ENCODE assay signal across 12 cellular contexts in genomic region chr15:40443255-40443654, GRCh38. TPM values are rescaled to one million over a fixed set of nuclear protein-coding genes. Genes with fewer than 3 reads are reported as not detected.
A peak's percentile ranks its signal among the peaks of the same experiment; 100 is the strongest.
DNase-seq lines count a peak whose midpoint lies in the region; ATAC-seq, FAIRE-seq and TF ChIP-seq lines count a peak whose summit lies in the region.
"Had no signal": no experiment of that assay in that cellular context is flagged by ENCODE, and none has a peak within 500 bp of the region (broad histone marks: within the 10 kb centered on the region; RNA-seq: fewer than 3 reads in every experiment).

No MANE protein-coding gene starts in this region.

- H3K9me3 ChIP-seq in BE2C (no peaks in the 10 kb centered on the region), H9 (ENCODE audit: control insufficient read depth, low read depth, low read length) (no peaks in the 10 kb centered on the region), adrenal gland (replicated peaks in 1 of 3) (no peaks in the 10 kb centered on the region)
- H3K9me3 ChIP-seq in naive thymus-derived CD4-positive, alpha-beta T cell (ENCODE audit: control insufficient read depth in 2 of 3, low read length in 3 of 3), result no peaks in the 10 kb centered on the region

- no peak overlapping the region for H3K9ac ChIP-seq in H9 (ENCODE audit: extremely low read depth, insufficient read length, low read length)

- H2BK15ac ChIP-seq in H9 (ENCODE audit: low read depth, low read length), result no peak overlapping the region

- no peak overlapping the region for H4K5ac ChIP-seq in H9 (ENCODE audit: insufficient read length, low read depth, low read length)

- H4K8ac ChIP-seq in H9 (replicated peaks; ENCODE audit: insufficient read length, low read depth, low read length), result no peak overlapping the region

- CTCF ChIA-PET in naive thymus-derived CD4-positive, alpha-beta T cell (lab: Charles Lee), result interaction anchor here (1.3 to 1.8 kb wide), 5 partner anchors 8 to 67 kb away, joined by 4 to 8 read pairs (median 6); no protein-coding TSS in a partner anchor

- DNase-seq in BE2C (no peak), H9 (no peak), adrenal gland (peak; percentile 62 to 80 (median 77)), NCI-H774 (lab: John Stamatoyannopoulos, UW) (no peak), GM12892 (ENCODE audit: insufficient read length) (no peak), NCI-H2081 (lab: John Stamatoyannopoulos, UW) (no peak)
- no peak for DNase-seq in naive thymus-derived CD4-positive, alpha-beta T cell
- DNase-seq: caudate nucleus; islet precursor cell; NCI-H345; stimulated activated CD4-positive, alpha-beta T cell treated with anti-CD3 and anti-CD28 coated beads, Interleukin-15, amount 100 ng/mL, for 24 hours had no signal

- H3K4me1 Mint-ChIP-seq in H9, result peaks cover 58 to 60% of the 10 kb centered on the region in 2 experiments
- H3K4me1 Mint-ChIP-seq in naive thymus-derived CD4-positive, alpha-beta T cell, result peaks cover 35 to 69% (median 60%) of the 10 kb centered on the region in 7 donors

- H2AFZ ChIP-seq in H9 (ENCODE audit: low read length), result no peak overlapping the region

- H3K23ac ChIP-seq in H9 (ENCODE audit: insufficient read length, low read depth, low read length), result no peak overlapping the region

- H4K91ac ChIP-seq in H9 (ENCODE audit: insufficient read length, low read depth, low read length), result no peak overlapping the region

- H3K4ac ChIP-seq in H9 (ENCODE audit: low read depth, low read length), result no peak overlapping the region

- POLR2A ChIA-PET in naive thymus-derived CD4-positive, alpha-beta T cell (lab: Charles Lee), result interaction anchor here (0.9 to 5.3 kb wide), 7 partner anchors 9 to 61 kb away, joined by 3 to 90 read pairs (median 4); partner anchors contain the start of genes CHST14, IVD and KNSTRN

- intact Hi-C loops in adrenal gland (cut with DNase I), result no loop called here
- intact Hi-C loops in naive thymus-derived CD4-positive, alpha-beta T cell (cut with micrococcal nuclease), result loop anchor here in 1 of 2 donors (5.0 kb wide), 1 partner anchor 234 kb away; no protein-coding TSS in a partner anchor

- peaks cover 50% of the 10 kb centered on the region; the same call in 1 of the 2 replicates for H3K79me2 ChIP-seq in H9 (ENCODE audit: insufficient read depth, low read length)

- peak overlapping the region; percentile 90 to 95 for H3K4me3 Mint-ChIP-seq in H9
- H3K4me3 Mint-ChIP-seq in naive thymus-derived CD4-positive, alpha-beta T cell, result peak overlapping the region; percentile 88 to 96 (median 92)

- H3K14ac ChIP-seq in H9 (ENCODE audit: insufficient read depth, low read length), result no peak overlapping the region

- WGBS in H9 (ENCODE audit: extremely low coverage, insufficient read length, low lambda C conversion rate), result no CpG with 5 or more reads among the region's 4 CpGs
- 36 to 53% (median 45%) methylated on average over 4 of the region's 4 CpGs for WGBS in adrenal gland, 4 donors

- no peaks in the 10 kb centered on the region for H4K20me1 ChIP-seq in H9 (ENCODE audit: control insufficient read depth, insufficient read depth, insufficient read length)

- H3K27ac ChIP-seq in H9 (ENCODE audit: insufficient read length, low read depth, low read length) (no peak overlapping the region), adrenal gland (peak overlapping the region; percentile 60 to 89 (median 78))
- H3K27ac ChIP-seq in naive thymus-derived CD4-positive, alpha-beta T cell (ENCODE audit: low read depth, low read length), result peak overlapping the region; percentile 72

- H3K4me3 ChIP-seq in BE2C (ENCODE audit: low read depth, low read length), result peak overlapping the region; percentile 65; the same call in 1 of the 2 replicates
- H3K4me3 ChIP-seq in adrenal gland, result no peak overlapping the region
- no peak overlapping the region for H3K4me3 ChIP-seq in naive thymus-derived CD4-positive, alpha-beta T cell (ENCODE audit: low read length)

- no peaks in the 10 kb centered on the region for H3K36me3 ChIP-seq in BE2C
- H3K36me3 ChIP-seq in adrenal gland (replicated peaks in 1 of 2), result no peaks in the 10 kb centered on the region
- H3K36me3 ChIP-seq in naive thymus-derived CD4-positive, alpha-beta T cell (ENCODE audit: control insufficient read depth in 2 of 3, insufficient read depth in 3 of 3, low read length in 3 of 3), result no peaks in the 10 kb centered on the region

- no peak overlapping the region for H3T11ph ChIP-seq in H9 (ENCODE audit: low read length)

- H3K36me3 Mint-ChIP-seq in H9 (ENCODE audit: insufficient read depth in 1 of 3, low read depth in 3 of 3), result peaks cover 0 to 27% (median 2%) of the 10 kb centered on the region in 3 experiments; a peak in 5 of 7 replicates
- H3K36me3 Mint-ChIP-seq in naive thymus-derived CD4-positive, alpha-beta T cell, result peaks cover 0 to 12% (median 0%) of the 10 kb centered on the region in 5 donors

- no peak overlapping the region for H2AK5ac ChIP-seq in H9 (ENCODE audit: insufficient read length, low read length)

- no peak overlapping the region for H2BK12ac ChIP-seq in H9 (ENCODE audit: insufficient read length, low read depth, low read length)

- no peak overlapping the region for H3K27ac Mint-ChIP-seq in H9
- H3K27ac Mint-ChIP-seq in naive thymus-derived CD4-positive, alpha-beta T cell, result peak overlapping the region in 8 of 9 donors; percentile 58 to 96 (median 82)

- H3K4me1 ChIP-seq in BE2C, result peaks cover 6% of the 10 kb centered on the region
- H3K4me1 ChIP-seq in H9 (ENCODE audit: insufficient read depth, low read length), result peaks cover 25% of the 10 kb centered on the region
- peaks cover 44 to 58% of the 10 kb centered on the region in 2 donors for H3K4me1 ChIP-seq in adrenal gland (replicated peaks in 1 of 2)
- peaks cover 9 to 31% of the 10 kb centered on the region in 2 donors for H3K4me1 ChIP-seq in naive thymus-derived CD4-positive, alpha-beta T cell (ENCODE audit: control insufficient read depth in 2 of 2, insufficient read depth in 2 of 2, low read length in 2 of 2)

- no peaks in the 10 kb centered on the region for H3K27me3 ChIP-seq in BE2C
- no peaks in the 10 kb centered on the region for H3K27me3 ChIP-seq in H9 (ENCODE audit: insufficient read depth, low read length)
- H3K27me3 ChIP-seq in adrenal gland, result no peaks in the 10 kb centered on the region
- no peaks in the 10 kb centered on the region for H3K27me3 ChIP-seq in naive thymus-derived CD4-positive, alpha-beta T cell (ENCODE audit: control insufficient read depth in 2 of 2, insufficient read depth in 2 of 2, low read length in 2 of 2)

- H3K9me3 Mint-ChIP-seq in H9, result no peaks in the 10 kb centered on the region
- H3K9me3 Mint-ChIP-seq in naive thymus-derived CD4-positive, alpha-beta T cell, result no peaks in the 10 kb centered on the region

- FAIRE-seq in GM12892 (lab: Jason Lieb, UNC), result no peak

- TF ChIP-seq POLR2A in adrenal gland (IDR thresholded peaks at IDR 0.05) (peak in 1 of 2 donors; percentile 75), GM12892 (IDR thresholded peaks at IDR 0.05; ENCODE audit: low read depth, low read length) (no peak)

- H3K56ac ChIP-seq in H9 (ENCODE audit: insufficient read length, low read depth, low read length), result no peak overlapping the region

- H3K4me2 ChIP-seq in H9 (ENCODE audit: insufficient read depth, insufficient read length, low read length), result peak overlapping the region; percentile 1

- 0 out of 2 replicates have a peak, but pooled peaks cover under 1% of the 10 kb centered on the region for H3K27me3 Mint-ChIP-seq in H9 (ENCODE audit: low read depth)
- peaks cover 7 to 43% (median 9%) of the 10 kb centered on the region in 5 donors for H3K27me3 Mint-ChIP-seq in naive thymus-derived CD4-positive, alpha-beta T cell

- H2BK20ac ChIP-seq in H9 (ENCODE audit: low read depth, low read length, poor library complexity, severe bottlenecking), result no peak overlapping the region

- no peak overlapping the region for H3K18ac ChIP-seq in H9 (ENCODE audit: insufficient read length, low read depth, low read length)

- H2BK120ac ChIP-seq in H9 (ENCODE audit: low read depth, low read length, poor library complexity, severe bottlenecking), result no peak overlapping the region

- no peak for ATAC-seq in naive thymus-derived CD4-positive, alpha-beta T cell
- ATAC-seq in HG03095 (IDR thresholded peaks at IDR 0.05; ENCODE audit: unreplicated experiment), result no peak

- H3K79me1 ChIP-seq in H9 (ENCODE audit: insufficient read depth, low read depth, low read length, poor library complexity, severe bottlenecking), result peaks cover 8% of the 10 kb centered on the region

- TF ChIP-seq CTCF in BE2C (IDR thresholded peaks at IDR 0.05; ENCODE audit: low read depth, low read length), result no peak
- no peak for TF ChIP-seq CTCF in H9 (conservative IDR thresholded peaks at IDR 0.05)
- no peak for TF ChIP-seq CTCF in adrenal gland (IDR thresholded peaks at IDR 0.05)

- H2BK5ac ChIP-seq in H9 (ENCODE audit: insufficient read length, low read length), result no peak overlapping the region

- peaks cover 21% of the 10 kb centered on the region for H3K23me2 ChIP-seq in H9 (ENCODE audit: insufficient read length, low read depth, low read length, poor library complexity, severe bottlenecking)

RNA-seq across cellular contexts. Expression of gene BAHD1, which starts 2.5 kb away (rescaled TPM):
- polyA plus RNA-seq in BE2C (2012; ENCODE audit: insufficient read depth, insufficient read length, low read depth), result 50.6 TPM
- total RNA-seq in H9 (2021) (52.9 and 54.1 TPM in 2 replicates), adrenal gland (10 to 100 TPM; 26.3 to 58.8 (median 36.3) TPM)
- 10 to 100 TPM; 13.2 to 30.8 (median 23.6) TPM for polyA plus RNA-seq in adrenal gland
- 10 to 100 TPM; 28.4 to 48.8 (median 31.2) TPM for total RNA-seq in naive thymus-derived CD4-positive, alpha-beta T cell
- 1 to 10 TPM; 2.2 to 3.9 TPM for polyA plus RNA-seq in naive thymus-derived CD4-positive, alpha-beta T cell
- 11.7 TPM for polyA plus RNA-seq in GM12892 (2012; ENCODE audit: missing spikeins)

RNA-seq across cellular contexts. Expression of gene CHST14, which starts 27.5 kb away (rescaled TPM):
- 41.6 TPM for polyA plus RNA-seq in BE2C (2012; ENCODE audit: insufficient read depth, insufficient read length, low read depth)
- 24.4 and 25.7 TPM in 2 replicates for total RNA-seq in H9 (2021)
- 10 to 100 TPM in 5 of 8 donors, 1 to 10 TPM in 3; 7.9 to 20.6 (median 14.2) TPM for total RNA-seq in adrenal gland
- polyA plus RNA-seq in adrenal gland, result 10 to 100 TPM in 1 of 3 donors, 1 to 10 TPM in 2; 5.0 to 11.0 (median 6.7) TPM
- total RNA-seq in naive thymus-derived CD4-positive, alpha-beta T cell, result 10 to 100 TPM in 3 of 5 experiments, 1 to 10 TPM in 2; 7.3 to 12.5 (median 10.8) TPM
- polyA plus RNA-seq in naive thymus-derived CD4-positive, alpha-beta T cell, result 1 to 10 TPM in 1 of 2 donors, under 1 TPM in 1; 0.83 to 1.4 TPM
- 6.0 TPM for polyA plus RNA-seq in GM12892 (2012; ENCODE audit: missing spikeins)

RNA-seq across cellular contexts. Expression of gene IVD, which starts 37.7 kb away (rescaled TPM):
- polyA plus RNA-seq in BE2C (2012; ENCODE audit: insufficient read depth, insufficient read length, low read depth), result 71.8 TPM
- total RNA-seq in H9 (2021) (86.7 and 93.1 TPM in 2 replicates), adrenal gland (100 to 1,000 TPM; 120 to 252 (median 169) TPM)
- polyA plus RNA-seq in adrenal gland, result 10 to 100 TPM; 61.0 to 92.4 (median 62.6) TPM
- 10 to 100 TPM; 47.2 to 81.8 (median 64.7) TPM for total RNA-seq in naive thymus-derived CD4-positive, alpha-beta T cell
- 10 to 100 TPM; 27.1 to 42.4 TPM for polyA plus RNA-seq in naive thymus-derived CD4-positive, alpha-beta T cell
- 29.4 TPM for polyA plus RNA-seq in GM12892 (2012; ENCODE audit: missing spikeins)

Comparison
In these comparisons a context has a peak if more than half of its experiments do, and no peak if none do; other contexts are left out.
1. DNase-seq: peak in adrenal gland (7 of 7); none in BE2C (single experiment), H9 (single experiment), naive thymus-derived CD4-positive, alpha-beta T cell (0 of 9), NCI-H774 (single experiment), GM12892 (single experiment) and NCI-H2081 (0 of 2).
2. H3K27ac Mint-ChIP-seq: peak in naive thymus-derived CD4-positive, alpha-beta T cell (8 of 9); none in H9 (0 of 3).